1 cellular context compared by ENCODE assay signal in genomic region chr1:201468501-201468843, GRCh38.
TF ChIP-seq lines count a peak whose summit lies in the region.

No MANE protein-coding gene starts in this region.

TF ChIP-seq in HepG2, 621 proteins besides CTCF, POLR2A, EP300 and RAD21 (continued from another document and continues in another):
- TF ChIP-seq, protein P1, sequence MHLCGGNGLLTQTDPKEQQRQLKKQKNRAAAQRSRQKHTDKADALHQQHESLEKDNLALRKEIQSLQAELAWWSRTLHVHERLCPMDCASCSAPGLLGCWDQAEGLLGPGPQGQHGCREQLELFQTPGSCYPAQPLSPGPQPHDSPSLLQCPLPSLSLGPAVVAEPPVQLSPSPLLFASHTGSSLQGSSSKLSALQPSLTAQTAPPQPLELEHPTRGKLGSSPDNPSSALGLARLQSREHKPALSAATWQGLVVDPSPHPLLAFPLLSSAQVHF (CRISPR knock-in tag; IDR thresholded peaks at IDR 0.05) = no peak; the same call in 1 of the 2 replicates
- no peak for TF ChIP-seq CSRNP2 (CRISPR knock-in tag; conservative IDR thresholded peaks at IDR 0.05; ENCODE audit: low read depth)
- TF ChIP-seq ZC3H13 (CRISPR knock-in tag; IDR thresholded peaks at IDR 0.05) = no peak; the same call in 1 of the 2 replicates
- TF ChIP-seq ZNF614 (CRISPR knock-in tag; IDR thresholded peaks at IDR 0.05; ENCODE audit: borderline replicate concordance) = no peak
- TF ChIP-seq, protein P2, sequence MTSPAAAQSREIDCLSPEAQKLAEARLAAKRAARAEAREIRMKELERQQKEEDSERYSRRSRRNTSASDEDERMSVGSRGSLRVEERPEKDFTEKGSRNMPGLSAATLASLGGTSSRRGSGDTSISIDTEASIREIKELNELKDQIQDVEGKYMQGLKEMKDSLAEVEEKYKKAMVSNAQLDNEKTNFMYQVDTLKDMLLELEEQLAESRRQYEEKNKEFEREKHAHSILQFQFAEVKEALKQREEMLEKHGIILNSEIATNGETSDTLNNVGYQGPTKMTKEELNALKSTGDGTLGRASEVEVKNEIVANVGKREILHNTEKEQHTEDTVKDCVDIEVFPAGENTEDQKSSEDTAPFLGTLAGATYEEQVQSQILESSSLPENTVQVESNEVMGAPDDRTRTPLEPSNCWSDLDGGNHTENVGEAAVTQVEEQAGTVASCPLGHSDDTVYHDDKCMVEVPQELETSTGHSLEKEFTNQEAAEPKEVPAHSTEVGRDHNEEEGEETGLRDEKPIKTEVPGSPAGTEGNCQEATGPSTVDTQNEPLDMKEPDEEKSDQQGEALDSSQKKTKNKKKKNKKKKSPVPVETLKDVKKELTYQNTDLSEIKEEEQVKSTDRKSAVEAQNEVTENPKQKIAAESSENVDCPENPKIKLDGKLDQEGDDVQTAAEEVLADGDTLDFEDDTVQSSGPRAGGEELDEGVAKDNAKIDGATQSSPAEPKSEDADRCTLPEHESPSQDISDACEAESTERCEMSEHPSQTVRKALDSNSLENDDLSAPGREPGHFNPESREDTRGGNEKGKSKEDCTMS (CRISPR knock-in tag; conservative IDR thresholded peaks at IDR 0.05) = no peak
- TF ChIP-seq ZNF142 (CRISPR knock-in tag; IDR thresholded peaks at IDR 0.05) = 0 out of 2 replicates have a peak, but pooled peaks have one; percentile 51
- TF ChIP-seq ZNF615 (CRISPR knock-in tag; IDR thresholded peaks at IDR 0.05; ENCODE audit: borderline replicate concordance) = no peak
- no peak for TF ChIP-seq MXI1 (IDR thresholded peaks at IDR 0.05; ENCODE audit: borderline replicate concordance, low read depth, low read length)
- TF ChIP-seq SAP130 (CRISPR knock-in tag; IDR thresholded peaks at IDR 0.05; ENCODE audit: low read depth) = no peak
- TF ChIP-seq ZNF800 (CRISPR knock-in tag; IDR thresholded peaks at IDR 0.05) = no peak; the same call in 1 of the 2 replicates
- no peak; the same call in 1 of the 2 replicates for TF ChIP-seq RXRA (CRISPR knock-in tag; IDR thresholded peaks at IDR 0.05)
- TF ChIP-seq MZF1 (CRISPR knock-in tag; IDR thresholded peaks at IDR 0.05; ENCODE audit: borderline replicate concordance) = no peak
- TF ChIP-seq ZNF274 (CRISPR knock-in tag; IDR thresholded peaks at IDR 0.05) = no peak; the same call in 1 of the 2 replicates
- TF ChIP-seq KAT8 (CRISPR knock-in tag; IDR thresholded peaks at IDR 0.05) = no peak
- TF ChIP-seq, protein P3, sequence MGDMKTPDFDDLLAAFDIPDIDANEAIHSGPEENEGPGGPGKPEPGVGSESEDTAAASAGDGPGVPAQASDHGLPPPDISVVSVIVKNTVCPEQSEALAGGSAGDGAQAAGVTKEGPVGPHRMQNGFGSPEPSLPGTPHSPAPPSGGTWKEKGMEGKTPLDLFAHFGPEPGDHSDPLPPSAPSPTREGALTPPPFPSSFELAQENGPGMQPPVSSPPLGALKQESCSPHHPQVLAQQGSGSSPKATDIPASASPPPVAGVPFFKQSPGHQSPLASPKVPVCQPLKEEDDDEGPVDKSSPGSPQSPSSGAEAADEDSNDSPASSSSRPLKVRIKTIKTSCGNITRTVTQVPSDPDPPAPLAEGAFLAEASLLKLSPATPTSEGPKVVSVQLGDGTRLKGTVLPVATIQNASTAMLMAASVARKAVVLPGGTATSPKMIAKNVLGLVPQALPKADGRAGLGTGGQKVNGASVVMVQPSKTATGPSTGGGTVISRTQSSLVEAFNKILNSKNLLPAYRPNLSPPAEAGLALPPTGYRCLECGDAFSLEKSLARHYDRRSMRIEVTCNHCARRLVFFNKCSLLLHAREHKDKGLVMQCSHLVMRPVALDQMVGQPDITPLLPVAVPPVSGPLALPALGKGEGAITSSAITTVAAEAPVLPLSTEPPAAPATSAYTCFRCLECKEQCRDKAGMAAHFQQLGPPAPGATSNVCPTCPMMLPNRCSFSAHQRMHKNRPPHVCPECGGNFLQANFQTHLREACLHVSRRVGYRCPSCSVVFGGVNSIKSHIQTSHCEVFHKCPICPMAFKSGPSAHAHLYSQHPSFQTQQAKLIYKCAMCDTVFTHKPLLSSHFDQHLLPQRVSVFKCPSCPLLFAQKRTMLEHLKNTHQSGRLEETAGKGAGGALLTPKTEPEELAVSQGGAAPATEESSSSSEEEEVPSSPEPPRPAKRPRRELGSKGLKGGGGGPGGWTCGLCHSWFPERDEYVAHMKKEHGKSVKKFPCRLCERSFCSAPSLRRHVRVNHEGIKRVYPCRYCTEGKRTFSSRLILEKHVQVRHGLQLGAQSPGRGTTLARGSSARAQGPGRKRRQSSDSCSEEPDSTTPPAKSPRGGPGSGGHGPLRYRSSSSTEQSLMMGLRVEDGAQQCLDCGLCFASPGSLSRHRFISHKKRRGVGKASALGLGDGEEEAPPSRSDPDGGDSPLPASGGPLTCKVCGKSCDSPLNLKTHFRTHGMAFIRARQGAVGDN (CRISPR knock-in tag; IDR thresholded peaks at IDR 0.05) = peak; percentile 65
- peak; percentile 59 for TF ChIP-seq PATZ1 (CRISPR knock-in tag; IDR thresholded peaks at IDR 0.05)
- TF ChIP-seq PHF5A (CRISPR knock-in tag; IDR thresholded peaks at IDR 0.05; ENCODE audit: low read depth, unreplicated experiment) = no peak
- no peak; the same call in 1 of the 2 replicates for TF ChIP-seq ZXDC (CRISPR knock-in tag; IDR thresholded peaks at IDR 0.05)
- no peak for TF ChIP-seq ZNF558 (CRISPR knock-in tag; IDR thresholded peaks at IDR 0.05; ENCODE audit: borderline replicate concordance)
- no peak for TF ChIP-seq DBP (CRISPR knock-in tag; IDR thresholded peaks at IDR 0.05; ENCODE audit: not compliant biosample characterization)
- TF ChIP-seq ZMYM4 (CRISPR knock-in tag; IDR thresholded peaks at IDR 0.05) = no peak
- TF ChIP-seq NR2F2 (IDR thresholded peaks at IDR 0.05; ENCODE audit: borderline replicate concordance, low read depth) = no peak
- no peak for TF ChIP-seq ZNF556 (CRISPR knock-in tag; IDR thresholded peaks at IDR 0.05; ENCODE audit: borderline replicate concordance)
- TF ChIP-seq, protein P4, sequence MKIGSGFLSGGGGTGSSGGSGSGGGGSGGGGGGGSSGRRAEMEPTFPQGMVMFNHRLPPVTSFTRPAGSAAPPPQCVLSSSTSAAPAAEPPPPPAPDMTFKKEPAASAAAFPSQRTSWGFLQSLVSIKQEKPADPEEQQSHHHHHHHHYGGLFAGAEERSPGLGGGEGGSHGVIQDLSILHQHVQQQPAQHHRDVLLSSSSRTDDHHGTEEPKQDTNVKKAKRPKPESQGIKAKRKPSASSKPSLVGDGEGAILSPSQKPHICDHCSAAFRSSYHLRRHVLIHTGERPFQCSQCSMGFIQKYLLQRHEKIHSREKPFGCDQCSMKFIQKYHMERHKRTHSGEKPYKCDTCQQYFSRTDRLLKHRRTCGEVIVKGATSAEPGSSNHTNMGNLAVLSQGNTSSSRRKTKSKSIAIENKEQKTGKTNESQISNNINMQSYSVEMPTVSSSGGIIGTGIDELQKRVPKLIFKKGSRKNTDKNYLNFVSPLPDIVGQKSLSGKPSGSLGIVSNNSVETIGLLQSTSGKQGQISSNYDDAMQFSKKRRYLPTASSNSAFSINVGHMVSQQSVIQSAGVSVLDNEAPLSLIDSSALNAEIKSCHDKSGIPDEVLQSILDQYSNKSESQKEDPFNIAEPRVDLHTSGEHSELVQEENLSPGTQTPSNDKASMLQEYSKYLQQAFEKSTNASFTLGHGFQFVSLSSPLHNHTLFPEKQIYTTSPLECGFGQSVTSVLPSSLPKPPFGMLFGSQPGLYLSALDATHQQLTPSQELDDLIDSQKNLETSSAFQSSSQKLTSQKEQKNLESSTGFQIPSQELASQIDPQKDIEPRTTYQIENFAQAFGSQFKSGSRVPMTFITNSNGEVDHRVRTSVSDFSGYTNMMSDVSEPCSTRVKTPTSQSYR (CRISPR knock-in tag; IDR thresholded peaks at IDR 0.05; ENCODE audit: borderline replicate concordance) = no peak
- TF ChIP-seq NFATC3 (CRISPR knock-in tag; IDR thresholded peaks at IDR 0.05) = no peak
